1 cellular context compared by ENCODE assay signal in the genomic region with DNA sequence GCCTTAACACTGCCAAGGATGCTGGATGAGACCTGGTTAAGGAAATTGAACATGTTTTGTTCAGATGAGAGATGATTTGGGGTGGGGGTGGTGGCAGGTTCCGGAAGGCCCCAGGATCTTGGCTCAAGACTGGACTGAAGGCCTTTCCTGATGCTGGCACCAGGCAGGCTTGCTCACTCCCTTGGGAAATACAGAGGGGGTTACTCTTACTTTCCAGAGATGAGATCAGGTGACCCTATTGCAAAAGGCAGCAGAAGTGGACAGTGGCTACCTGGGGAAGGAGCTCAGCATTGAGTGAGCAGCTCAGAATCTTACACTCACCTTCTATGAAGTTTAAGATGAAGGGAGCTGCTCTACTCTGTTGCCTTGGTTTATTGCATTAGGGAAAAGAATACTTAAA.
TF ChIP-seq lines count a peak whose summit lies in the region.

No MANE protein-coding gene starts in this region.

TF ChIP-seq in WTC11, 78 proteins besides CTCF, POLR2A, EP300 and RAD21:
- TF ChIP-seq, protein P1, sequence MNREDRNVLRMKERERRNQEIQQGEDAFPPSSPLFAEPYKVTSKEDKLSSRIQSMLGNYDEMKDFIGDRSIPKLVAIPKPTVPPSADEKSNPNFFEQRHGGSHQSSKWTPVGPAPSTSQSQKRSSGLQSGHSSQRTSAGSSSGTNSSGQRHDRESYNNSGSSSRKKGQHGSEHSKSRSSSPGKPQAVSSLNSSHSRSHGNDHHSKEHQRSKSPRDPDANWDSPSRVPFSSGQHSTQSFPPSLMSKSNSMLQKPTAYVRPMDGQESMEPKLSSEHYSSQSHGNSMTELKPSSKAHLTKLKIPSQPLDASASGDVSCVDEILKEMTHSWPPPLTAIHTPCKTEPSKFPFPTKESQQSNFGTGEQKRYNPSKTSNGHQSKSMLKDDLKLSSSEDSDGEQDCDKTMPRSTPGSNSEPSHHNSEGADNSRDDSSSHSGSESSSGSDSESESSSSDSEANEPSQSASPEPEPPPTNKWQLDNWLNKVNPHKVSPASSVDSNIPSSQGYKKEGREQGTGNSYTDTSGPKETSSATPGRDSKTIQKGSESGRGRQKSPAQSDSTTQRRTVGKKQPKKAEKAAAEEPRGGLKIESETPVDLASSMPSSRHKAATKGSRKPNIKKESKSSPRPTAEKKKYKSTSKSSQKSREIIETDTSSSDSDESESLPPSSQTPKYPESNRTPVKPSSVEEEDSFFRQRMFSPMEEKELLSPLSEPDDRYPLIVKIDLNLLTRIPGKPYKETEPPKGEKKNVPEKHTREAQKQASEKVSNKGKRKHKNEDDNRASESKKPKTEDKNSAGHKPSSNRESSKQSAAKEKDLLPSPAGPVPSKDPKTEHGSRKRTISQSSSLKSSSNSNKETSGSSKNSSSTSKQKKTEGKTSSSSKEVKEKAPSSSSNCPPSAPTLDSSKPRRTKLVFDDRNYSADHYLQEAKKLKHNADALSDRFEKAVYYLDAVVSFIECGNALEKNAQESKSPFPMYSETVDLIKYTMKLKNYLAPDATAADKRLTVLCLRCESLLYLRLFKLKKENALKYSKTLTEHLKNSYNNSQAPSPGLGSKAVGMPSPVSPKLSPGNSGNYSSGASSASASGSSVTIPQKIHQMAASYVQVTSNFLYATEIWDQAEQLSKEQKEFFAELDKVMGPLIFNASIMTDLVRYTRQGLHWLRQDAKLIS (CRISPR knock-in tag; IDR thresholded peaks at IDR 0.05; ENCODE audit: borderline replicate concordance), result no peak
